ENCODE assay signal across 21 cellular contexts in the genomic region with DNA sequence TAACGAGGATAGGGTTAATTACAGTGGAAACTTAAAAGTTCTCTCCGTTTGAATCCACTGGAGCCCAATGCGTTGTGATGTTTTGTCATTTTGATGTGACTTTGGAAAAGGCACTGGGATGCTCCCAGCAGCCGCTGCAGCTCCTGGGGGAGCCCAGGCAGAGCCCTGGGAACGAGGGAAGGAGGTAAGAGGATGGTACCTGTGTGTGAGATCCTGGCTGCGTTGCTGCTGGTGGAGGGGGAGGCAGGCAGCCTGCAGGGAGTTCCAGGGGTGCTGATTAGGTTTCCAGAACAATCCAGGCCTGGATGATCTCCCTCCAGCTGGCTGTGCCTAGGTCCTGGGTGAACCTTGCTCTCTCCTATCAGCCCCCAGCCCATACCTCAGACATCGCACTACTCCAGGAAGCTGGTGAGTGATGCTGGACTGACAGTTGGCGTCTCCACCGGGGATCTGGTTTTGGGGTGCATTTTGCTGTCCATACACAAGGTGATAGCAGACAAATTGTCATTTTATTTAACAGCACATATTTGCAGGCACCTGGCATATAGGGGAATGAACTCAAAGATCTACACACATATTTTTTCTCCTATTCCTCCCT.
"Had no signal": no experiment of that assay in that cellular context is flagged by ENCODE, and none has a peak within 500 bp of the region (broad histone marks: within the 10 kb centered on the region; RNA-seq: fewer than 3 reads in every experiment).

No MANE protein-coding gene starts in this region.

- H3K36me3 ChIP-seq: colonic mucosa, lower lobe of right lung, prostate gland, spleen, tibial artery, upper lobe of right lung, vagina had no signal

- H3K9me3 ChIP-seq: colonic mucosa, lower lobe of right lung, prostate gland, spleen, tibial artery, upper lobe of right lung, vagina had no signal

- H3K27me3 ChIP-seq: colonic mucosa, hepatocyte, spleen, tibial artery, upper lobe of right lung, vagina had no signal

- H3K4me3 Mint-ChIP-seq: natural killer cell treated with Interleukin-12 subunit alpha and Interleukin-12 subunit beta and Interleukin-15 and Interleukin-18, amount 100 ng/mL, for 72 hours; stimulated activated memory B cell treated with anti-CD40 and anti-IgM and Interleukin-4, amounts not matched to agents 10 μg/mL and 1 μg/mL and 100 μg/mL, for 72 hours; stimulated activated naive CD8-positive, alpha-beta T cell treated with anti-CD3 and anti-CD28 coated beads, Interleukin-15, Interleukin-2, amounts not matched to agents 100 ng/mL and 50 ng/mL, for 24 hours had no signal

- H3K4me1 ChIP-seq: colonic mucosa, parathyroid adenoma had no signal

- H3K9ac ChIP-seq: parathyroid adenoma had no signal

- H3K4me3 ChIP-seq: colonic mucosa, hepatocyte, lower lobe of right lung, prostate gland, spleen, tibial artery, upper lobe of right lung, vagina had no signal

- H3K79me2 ChIP-seq: hepatocyte, parathyroid adenoma had no signal

- H3K4me1 Mint-ChIP-seq: stimulated activated memory B cell treated with anti-CD40 and anti-IgM and Interleukin-4, amounts not matched to agents 10 μg/mL and 1 μg/mL and 100 μg/mL, for 72 hours had no signal

- DNase-seq: colonic mucosa; dermis blood vessel endothelial cell; foreskin melanocyte; head of caudate nucleus; kidney glomerular epithelial cell; lower lobe of right lung; mesenchymal stem cell; midbrain; spleen; stimulated activated CD4-positive, alpha-beta T cell treated with anti-CD3 and anti-CD28 coated beads, Interleukin-15, amount 100 ng/mL, for 24 hours; stimulated activated CD4-positive, alpha-beta T cell treated with anti-CD3 and anti-CD28 coated beads, Interleukin-1b, Interleukin-23, amount 100 ng/mL, for 48 hours; stimulated activated CD4-positive, alpha-beta T cell treated with anti-CD3 and anti-CD28 coated beads, Interleukin-4, amount 100 ng/mL, for 24 hours; tibial artery; upper lobe of right lung had no signal

- H2AFZ ChIP-seq: hepatocyte, parathyroid adenoma had no signal

- ATAC-seq: natural killer cell treated with Interleukin-12 subunit alpha and Interleukin-12 subunit beta and Interleukin-15 and Interleukin-18, amount 100 ng/mL, for 72 hours; stimulated activated memory B cell treated with anti-CD40 and anti-IgM and Interleukin-4, amounts not matched to agents 10 μg/mL and 1 μg/mL and 100 μg/mL, for 72 hours had no signal

- H3K36me3 Mint-ChIP-seq: natural killer cell treated with Interleukin-12 subunit alpha and Interleukin-12 subunit beta and Interleukin-15 and Interleukin-18, amount 100 ng/mL, for 72 hours; stimulated activated memory B cell treated with anti-CD40 and anti-IgM and Interleukin-4, amounts not matched to agents 10 μg/mL and 1 μg/mL and 100 μg/mL, for 72 hours had no signal

- H3K27ac ChIP-seq: colonic mucosa, hepatocyte, lower lobe of right lung, parathyroid adenoma, spleen, tibial artery, upper lobe of right lung, vagina had no signal

- H3K9me3 Mint-ChIP-seq: natural killer cell treated with Interleukin-12 subunit alpha and Interleukin-12 subunit beta and Interleukin-15 and Interleukin-18, amount 100 ng/mL, for 72 hours; stimulated activated memory B cell treated with anti-CD40 and anti-IgM and Interleukin-4, amounts not matched to agents 10 μg/mL and 1 μg/mL and 100 μg/mL, for 72 hours; stimulated activated naive CD8-positive, alpha-beta T cell treated with anti-CD3 and anti-CD28 coated beads, Interleukin-15, Interleukin-2, amounts not matched to agents 100 ng/mL and 50 ng/mL, for 24 hours had no signal

- H3K27ac Mint-ChIP-seq: natural killer cell treated with Interleukin-12 subunit alpha and Interleukin-12 subunit beta and Interleukin-15 and Interleukin-18, amount 100 ng/mL, for 72 hours; stimulated activated memory B cell treated with anti-CD40 and anti-IgM and Interleukin-4, amounts not matched to agents 10 μg/mL and 1 μg/mL and 100 μg/mL, for 72 hours; stimulated activated naive CD8-positive, alpha-beta T cell treated with anti-CD3 and anti-CD28 coated beads, Interleukin-15, Interleukin-2, amounts not matched to agents 100 ng/mL and 50 ng/mL, for 24 hours had no signal
